9 cellular contexts compared by ENCODE assay signal in genomic region chr1:235998812-235999211, GRCh38.
DNase-seq lines count a peak whose midpoint lies in the region; ATAC-seq, FAIRE-seq and TF ChIP-seq lines count a peak whose summit lies in the region.
"Had no signal": no experiment of that assay in that cellular context is flagged by ENCODE, and none has a peak within 500 bp of the region (broad histone marks: within the 10 kb centered on the region; RNA-seq: fewer than 3 reads in every experiment).

No MANE protein-coding gene starts in this region.

- H3K27me3 Mint-ChIP-seq in naive thymus-derived CD8-positive, alpha-beta T cell = no peaks in the 10 kb centered on the region

- peaks cover 0 to 1% (median 0%) of the 10 kb centered on the region in 3 donors for H3K36me3 Mint-ChIP-seq in naive thymus-derived CD8-positive, alpha-beta T cell

- in situ Hi-C loops in HepG2 (cut with HindIII; ENCODE audit: extremely low pct_ligation_motif_present, low pct_unique_long_range_greater_than_20kb) = no loop called here

- H3K79me2 ChIP-seq in HepG2 (ENCODE audit: insufficient read depth, low read length) = no peaks in the 10 kb centered on the region

- H3K4me3 Mint-ChIP-seq in naive thymus-derived CD8-positive, alpha-beta T cell = peak overlapping the region in 4 of 10 donors; percentile 22 to 69 (median 33)

- ATAC-seq in HG03196 (IDR thresholded peaks at IDR 0.05; ENCODE audit: unreplicated experiment) (peak; percentile 30), HepG2 (no peak)
- ATAC-seq in naive thymus-derived CD8-positive, alpha-beta T cell = peak; percentile 10 to 21

- CTCF ChIA-PET in HepG2 (lab: Yijun Ruan, JAX; ENCODE audit: low intra/inter-chr PET ratio, low total read pairs) = no interaction called here

- H4K20me1 ChIP-seq in HepG2 (ENCODE audit: insufficient read depth, low read length) = no peaks in the 10 kb centered on the region

- no peak overlapping the region for H3K27ac ChIP-seq in HepG2 (ENCODE audit: extremely low read length, insufficient read depth, low read length)

- intact Hi-C loops in HepG2 (cut with micrococcal nuclease; ENCODE audit: unreplicated experiment) = no loop called here

- POLR2A ChIA-PET in naive thymus-derived CD8-positive, alpha-beta T cell (lab: Charles Lee) = interaction anchor here (0.5 to 1.5 kb wide), 2 partner anchors 12 to 27 kb away, joined by 3 to 4 read pairs; no protein-coding TSS in a partner anchor
- POLR2A ChIA-PET in HepG2 (lab: Yijun Ruan, JAX) = no interaction called here

- H3K27ac Mint-ChIP-seq in naive thymus-derived CD8-positive, alpha-beta T cell = peak overlapping the region; percentile 12 to 95 (median 82)

- TF ChIP-seq CTCF in HepG2 (CRISPR knock-in tag; IDR thresholded peaks at IDR 0.05) = no peak

- no peaks in the 10 kb centered on the region for H3K9me3 ChIP-seq in HepG2 (ENCODE audit: low read length)

- H3K27me3 ChIP-seq in HepG2 (ENCODE audit: control insufficient read depth in 1 of 2, insufficient read depth in 2 of 2, low read length in 2 of 2) = no peaks in the 10 kb centered on the region

- TF ChIP-seq RAD21 in HepG2 (CRISPR knock-in tag; IDR thresholded peaks at IDR 0.05) = no peak

- no peak overlapping the region for H3K4me2 ChIP-seq in HepG2 (ENCODE audit: low read depth, low read length)

- no peak overlapping the region for H2AFZ ChIP-seq in HepG2 (ENCODE audit: low read length)

- no peaks in the 10 kb centered on the region for H3K9me3 Mint-ChIP-seq in naive thymus-derived CD8-positive, alpha-beta T cell

- DNase-seq in A172 (ENCODE audit: low spot score) (peak; percentile 66), GM19240 (ENCODE audit: insufficient read length, low spot score) (peak; percentile 25), HepG2 (ENCODE audit: low spot score) (no peak), NCI-H2171 (lab: John Stamatoyannopoulos, UW) (no peak), NCI-H2227 (lab: John Stamatoyannopoulos, UW; ENCODE audit: unreplicated experiment) (no peak)
- DNase-seq in activated CD8-positive, alpha-beta memory T cell treated with anti-CD3 and anti-CD28 coated beads, Interleukin-2, amount 50 U/mL, for 1 hour (ENCODE audit: extremely low read depth) = peak; percentile 14
- peak in 1 of 10 donors; percentile 33 for DNase-seq in naive thymus-derived CD8-positive, alpha-beta T cell

- TF ChIP-seq POLR2A in HepG2 (IDR thresholded peaks at IDR 0.05; ENCODE audit: insufficient read depth in 1 of 2, low read depth in 2 of 2, low read length in 2 of 2) = no peak

- FAIRE-seq in HepG2 (lab: Jason Lieb, UNC) = no peak
- FAIRE-seq: G401.6 had no signal

- H3K9ac ChIP-seq in HepG2 (ENCODE audit: insufficient read depth, low read depth, low read length) = no peak overlapping the region

- no TSS peak for BruUV-seq in HepG2 (replicated peaks; lab: Mats Ljungman, UMichigan)

- no peak for TF ChIP-seq EP300 in HepG2 (IDR thresholded peaks at IDR 0.05; ENCODE audit: low read depth in 2 of 2, low read length in 2 of 2)
- no peak for TF ChIP-seq EP300 in HepG2 (CRISPR knock-in tag; IDR thresholded peaks at IDR 0.05; ENCODE audit: borderline replicate concordance)

- peaks cover 13 to 39% of the 10 kb centered on the region in 2 experiments; a peak in 4 of 5 replicates for H3K36me3 ChIP-seq in HepG2 (replicated peaks in 1 of 2; ENCODE audit: control insufficient read depth in 1 of 2, insufficient read depth in 2 of 2, low read length in 2 of 2)

- 98% methylated on average over 6 of the region's 6 CpGs for WGBS in HepG2 (ENCODE audit: low lambda C conversion rate)

- H3K4me3 ChIP-seq in HepG2 (replicated peaks in 1 of 3; ENCODE audit: insufficient read depth in 1 of 3, low read depth in 2 of 3, low read length in 3 of 3) = no peak overlapping the region

- H3K4me1 ChIP-seq in HepG2 (ENCODE audit: insufficient read depth, low read length) = no peaks in the 10 kb centered on the region

- H3K4me1 Mint-ChIP-seq in naive thymus-derived CD8-positive, alpha-beta T cell = peaks cover 4 to 28% (median 19%) of the 10 kb centered on the region in 4 donors

TF ChIP-seq in HepG2, 621 proteins besides CTCF, POLR2A, EP300 and RAD21:
- no peak for TF ChIP-seq ZBTB2 (CRISPR knock-in tag; IDR thresholded peaks at IDR 0.05; ENCODE audit: low read depth)
- TF ChIP-seq MZF1 (CRISPR knock-in tag; IDR thresholded peaks at IDR 0.05; ENCODE audit: borderline replicate concordance) = no peak

Comparison
In these comparisons a context has a peak if more than half of its experiments do, and no peak if none do; other contexts are left out.
1. DNase-seq: peak in A172 (single experiment), GM19240 (single experiment) and activated CD8-positive, alpha-beta memory T cell treated with anti-CD3 and anti-CD28 coated beads, Interleukin-2, amount 50 U/mL, for 1 hour (single experiment); none in HepG2 (single experiment), NCI-H2171 (single experiment) and NCI-H2227 (single experiment).